1 cellular context compared by ENCODE assay signal in the genomic region with DNA sequence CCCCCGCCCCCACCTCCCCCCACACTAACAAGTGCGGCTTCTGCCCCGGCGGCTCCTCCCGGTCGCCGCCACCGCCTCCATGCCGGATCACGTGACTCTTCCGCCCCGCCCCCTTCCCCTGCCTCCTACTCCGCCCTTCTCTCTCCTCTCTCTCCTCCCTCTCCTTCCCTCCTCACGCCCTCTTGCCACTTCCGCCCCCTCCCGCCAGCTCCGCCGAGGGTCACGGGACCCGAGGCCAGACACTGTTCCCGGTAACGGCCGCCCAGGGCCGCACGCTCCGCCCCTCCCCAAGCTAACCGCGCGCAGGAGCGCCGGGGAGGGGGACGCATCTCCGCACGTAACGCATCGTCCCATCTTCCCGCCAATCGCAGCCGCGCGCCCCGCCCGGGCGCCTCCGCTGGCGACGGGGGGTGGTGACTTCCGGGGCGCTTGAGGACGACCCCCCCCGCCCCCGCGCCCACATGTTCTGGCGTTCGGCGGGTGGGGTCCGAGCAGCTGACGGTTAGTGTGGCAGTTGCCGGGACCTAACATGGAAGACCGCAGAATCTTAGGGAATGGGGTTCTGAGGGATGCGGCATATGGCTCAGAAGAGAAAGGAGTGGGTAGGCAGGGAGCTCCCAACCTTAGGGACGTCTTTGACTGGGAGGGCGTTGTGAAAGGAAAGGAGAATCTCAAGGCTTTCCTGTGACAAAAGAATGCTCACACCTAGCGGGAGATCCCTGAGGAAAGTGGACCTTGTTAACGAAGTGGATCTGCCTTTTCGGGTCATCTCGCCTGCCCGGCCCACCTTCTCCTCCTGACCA.
TF ChIP-seq lines count a peak whose summit lies in the region.

A gene with protein sequence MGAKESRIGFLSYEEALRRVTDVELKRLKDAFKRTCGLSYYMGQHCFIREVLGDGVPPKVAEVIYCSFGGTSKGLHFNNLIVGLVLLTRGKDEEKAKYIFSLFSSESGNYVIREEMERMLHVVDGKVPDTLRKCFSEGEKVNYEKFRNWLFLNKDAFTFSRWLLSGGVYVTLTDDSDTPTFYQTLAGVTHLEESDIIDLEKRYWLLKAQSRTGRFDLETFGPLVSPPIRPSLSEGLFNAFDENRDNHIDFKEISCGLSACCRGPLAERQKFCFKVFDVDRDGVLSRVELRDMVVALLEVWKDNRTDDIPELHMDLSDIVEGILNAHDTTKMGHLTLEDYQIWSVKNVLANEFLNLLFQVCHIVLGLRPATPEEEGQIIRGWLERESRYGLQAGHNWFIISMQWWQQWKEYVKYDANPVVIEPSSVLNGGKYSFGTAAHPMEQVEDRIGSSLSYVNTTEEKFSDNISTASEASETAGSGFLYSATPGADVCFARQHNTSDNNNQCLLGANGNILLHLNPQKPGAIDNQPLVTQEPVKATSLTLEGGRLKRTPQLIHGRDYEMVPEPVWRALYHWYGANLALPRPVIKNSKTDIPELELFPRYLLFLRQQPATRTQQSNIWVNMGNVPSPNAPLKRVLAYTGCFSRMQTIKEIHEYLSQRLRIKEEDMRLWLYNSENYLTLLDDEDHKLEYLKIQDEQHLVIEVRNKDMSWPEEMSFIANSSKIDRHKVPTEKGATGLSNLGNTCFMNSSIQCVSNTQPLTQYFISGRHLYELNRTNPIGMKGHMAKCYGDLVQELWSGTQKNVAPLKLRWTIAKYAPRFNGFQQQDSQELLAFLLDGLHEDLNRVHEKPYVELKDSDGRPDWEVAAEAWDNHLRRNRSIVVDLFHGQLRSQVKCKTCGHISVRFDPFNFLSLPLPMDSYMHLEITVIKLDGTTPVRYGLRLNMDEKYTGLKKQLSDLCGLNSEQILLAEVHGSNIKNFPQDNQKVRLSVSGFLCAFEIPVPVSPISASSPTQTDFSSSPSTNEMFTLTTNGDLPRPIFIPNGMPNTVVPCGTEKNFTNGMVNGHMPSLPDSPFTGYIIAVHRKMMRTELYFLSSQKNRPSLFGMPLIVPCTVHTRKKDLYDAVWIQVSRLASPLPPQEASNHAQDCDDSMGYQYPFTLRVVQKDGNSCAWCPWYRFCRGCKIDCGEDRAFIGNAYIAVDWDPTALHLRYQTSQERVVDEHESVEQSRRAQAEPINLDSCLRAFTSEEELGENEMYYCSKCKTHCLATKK (N-terminal part only) (minus strand): TSS at position 92 of the 803 bp plus-strand sequence. CDS start 194 bp downstream, outside the sequence.

TF ChIP-seq in HepG2, 621 proteins besides CTCF, POLR2A, EP300 and RAD21 (continued from another document and continues in another):
- TF ChIP-seq, protein P1, sequence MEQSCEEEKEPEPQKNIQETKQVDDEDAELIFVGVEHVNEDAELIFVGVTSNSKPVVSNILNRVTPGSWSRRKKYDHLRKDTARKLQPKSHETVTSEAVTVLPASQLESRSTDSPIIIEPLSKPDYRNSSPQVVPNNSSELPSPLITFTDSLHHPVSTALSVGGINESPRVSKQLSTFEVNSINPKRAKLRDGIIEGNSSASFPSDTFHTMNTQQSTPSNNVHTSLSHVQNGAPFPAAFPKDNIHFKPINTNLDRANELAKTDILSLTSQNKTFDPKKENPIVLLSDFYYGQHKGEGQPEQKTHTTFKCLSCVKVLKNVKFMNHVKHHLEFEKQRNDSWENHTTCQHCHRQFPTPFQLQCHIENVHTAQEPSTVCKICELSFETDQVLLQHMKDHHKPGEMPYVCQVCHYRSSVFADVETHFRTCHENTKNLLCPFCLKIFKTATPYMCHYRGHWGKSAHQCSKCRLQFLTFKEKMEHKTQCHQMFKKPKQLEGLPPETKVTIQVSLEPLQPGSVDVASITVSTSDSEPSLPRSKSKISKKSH (CRISPR knock-in tag; IDR thresholded peaks at IDR 0.05; ENCODE audit: borderline replicate concordance), result peak; percentile 97
- TF ChIP-seq ZC3H4 (CRISPR knock-in tag; IDR thresholded peaks at IDR 0.05; ENCODE audit: borderline replicate concordance) (no peak), IKZF1 (IDR thresholded peaks at IDR 0.05) (no peak), FOXA3 (CRISPR knock-in tag; IDR thresholded peaks at IDR 0.05) (peak; percentile 56), MTA3 (CRISPR knock-in tag; IDR thresholded peaks at IDR 0.05) (no peak), ZNF274 (CRISPR knock-in tag; IDR thresholded peaks at IDR 0.05) (no peak; the same call in 1 of the 2 replicates), ZC3H13 (CRISPR knock-in tag; IDR thresholded peaks at IDR 0.05) (peak; percentile 95; the same call in 1 of the 2 replicates), ZNF713 (CRISPR knock-in tag; IDR thresholded peaks at IDR 0.05) (no peak; the same call in 1 of the 2 replicates), SETDB1 (CRISPR knock-in tag; IDR thresholded peaks at IDR 0.05; ENCODE audit: borderline replicate concordance) (no peak), GTF2F1 (IDR thresholded peaks at IDR 0.05; ENCODE audit: low read length) (peak; percentile 84), ZNF382 (CRISPR knock-in tag; IDR thresholded peaks at IDR 0.05; ENCODE audit: borderline replicate concordance) (no peak), ZNF10 (CRISPR knock-in tag; IDR thresholded peaks at IDR 0.05; ENCODE audit: borderline replicate concordance, low read depth) (no peak), ZNF589 (CRISPR knock-in tag; conservative IDR thresholded peaks at IDR 0.05) (peak; percentile 94), TAF1 (CRISPR knock-in tag; IDR thresholded peaks at IDR 0.05) (peak; percentile 70), MTF2 (CRISPR knock-in tag; IDR thresholded peaks at IDR 0.05; ENCODE audit: borderline replicate concordance) (no peak), ZNF3 (CRISPR knock-in tag; IDR thresholded peaks at IDR 0.05) (peak; percentile 37; the same call in 1 of the 2 replicates), CHD4 (IDR thresholded peaks at IDR 0.05; ENCODE audit: borderline replicate concordance, low read length) (peak; percentile 76; the same call in 1 of the 2 replicates), MEIS1 (CRISPR knock-in tag; IDR thresholded peaks at IDR 0.05; ENCODE audit: borderline replicate concordance) (0 out of 2 replicates have a peak, but pooled peaks have one; percentile 57), NCOA1 (CRISPR knock-in tag; IDR thresholded peaks at IDR 0.05) (peak; percentile 93), ZNF850 (CRISPR knock-in tag; conservative IDR thresholded peaks at IDR 0.05) (no peak; the same call in 1 of the 2 replicates), ZFP36L2 (CRISPR knock-in tag; IDR thresholded peaks at IDR 0.05) (peak; percentile 43; the same call in 1 of the 2 replicates), ZNF24 (IDR thresholded peaks at IDR 0.05) (no peak), TCF12 (IDR thresholded peaks at IDR 0.05) (no peak), TCF12 (CRISPR knock-in tag; IDR thresholded peaks at IDR 0.05) (peak; percentile 67), ZNF30 (CRISPR knock-in tag; IDR thresholded peaks at IDR 0.05) (no peak)
- TF ChIP-seq, protein P2, sequence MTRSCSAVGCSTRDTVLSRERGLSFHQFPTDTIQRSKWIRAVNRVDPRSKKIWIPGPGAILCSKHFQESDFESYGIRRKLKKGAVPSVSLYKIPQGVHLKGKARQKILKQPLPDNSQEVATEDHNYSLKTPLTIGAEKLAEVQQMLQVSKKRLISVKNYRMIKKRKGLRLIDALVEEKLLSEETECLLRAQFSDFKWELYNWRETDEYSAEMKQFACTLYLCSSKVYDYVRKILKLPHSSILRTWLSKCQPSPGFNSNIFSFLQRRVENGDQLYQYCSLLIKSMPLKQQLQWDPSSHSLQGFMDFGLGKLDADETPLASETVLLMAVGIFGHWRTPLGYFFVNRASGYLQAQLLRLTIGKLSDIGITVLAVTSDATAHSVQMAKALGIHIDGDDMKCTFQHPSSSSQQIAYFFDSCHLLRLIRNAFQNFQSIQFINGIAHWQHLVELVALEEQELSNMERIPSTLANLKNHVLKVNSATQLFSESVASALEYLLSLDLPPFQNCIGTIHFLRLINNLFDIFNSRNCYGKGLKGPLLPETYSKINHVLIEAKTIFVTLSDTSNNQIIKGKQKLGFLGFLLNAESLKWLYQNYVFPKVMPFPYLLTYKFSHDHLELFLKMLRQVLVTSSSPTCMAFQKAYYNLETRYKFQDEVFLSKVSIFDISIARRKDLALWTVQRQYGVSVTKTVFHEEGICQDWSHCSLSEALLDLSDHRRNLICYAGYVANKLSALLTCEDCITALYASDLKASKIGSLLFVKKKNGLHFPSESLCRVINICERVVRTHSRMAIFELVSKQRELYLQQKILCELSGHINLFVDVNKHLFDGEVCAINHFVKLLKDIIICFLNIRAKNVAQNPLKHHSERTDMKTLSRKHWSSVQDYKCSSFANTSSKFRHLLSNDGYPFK (CRISPR knock-in tag; IDR thresholded peaks at IDR 0.05; ENCODE audit: borderline replicate concordance), result peak; percentile 92
- TF ChIP-seq, protein P3, sequence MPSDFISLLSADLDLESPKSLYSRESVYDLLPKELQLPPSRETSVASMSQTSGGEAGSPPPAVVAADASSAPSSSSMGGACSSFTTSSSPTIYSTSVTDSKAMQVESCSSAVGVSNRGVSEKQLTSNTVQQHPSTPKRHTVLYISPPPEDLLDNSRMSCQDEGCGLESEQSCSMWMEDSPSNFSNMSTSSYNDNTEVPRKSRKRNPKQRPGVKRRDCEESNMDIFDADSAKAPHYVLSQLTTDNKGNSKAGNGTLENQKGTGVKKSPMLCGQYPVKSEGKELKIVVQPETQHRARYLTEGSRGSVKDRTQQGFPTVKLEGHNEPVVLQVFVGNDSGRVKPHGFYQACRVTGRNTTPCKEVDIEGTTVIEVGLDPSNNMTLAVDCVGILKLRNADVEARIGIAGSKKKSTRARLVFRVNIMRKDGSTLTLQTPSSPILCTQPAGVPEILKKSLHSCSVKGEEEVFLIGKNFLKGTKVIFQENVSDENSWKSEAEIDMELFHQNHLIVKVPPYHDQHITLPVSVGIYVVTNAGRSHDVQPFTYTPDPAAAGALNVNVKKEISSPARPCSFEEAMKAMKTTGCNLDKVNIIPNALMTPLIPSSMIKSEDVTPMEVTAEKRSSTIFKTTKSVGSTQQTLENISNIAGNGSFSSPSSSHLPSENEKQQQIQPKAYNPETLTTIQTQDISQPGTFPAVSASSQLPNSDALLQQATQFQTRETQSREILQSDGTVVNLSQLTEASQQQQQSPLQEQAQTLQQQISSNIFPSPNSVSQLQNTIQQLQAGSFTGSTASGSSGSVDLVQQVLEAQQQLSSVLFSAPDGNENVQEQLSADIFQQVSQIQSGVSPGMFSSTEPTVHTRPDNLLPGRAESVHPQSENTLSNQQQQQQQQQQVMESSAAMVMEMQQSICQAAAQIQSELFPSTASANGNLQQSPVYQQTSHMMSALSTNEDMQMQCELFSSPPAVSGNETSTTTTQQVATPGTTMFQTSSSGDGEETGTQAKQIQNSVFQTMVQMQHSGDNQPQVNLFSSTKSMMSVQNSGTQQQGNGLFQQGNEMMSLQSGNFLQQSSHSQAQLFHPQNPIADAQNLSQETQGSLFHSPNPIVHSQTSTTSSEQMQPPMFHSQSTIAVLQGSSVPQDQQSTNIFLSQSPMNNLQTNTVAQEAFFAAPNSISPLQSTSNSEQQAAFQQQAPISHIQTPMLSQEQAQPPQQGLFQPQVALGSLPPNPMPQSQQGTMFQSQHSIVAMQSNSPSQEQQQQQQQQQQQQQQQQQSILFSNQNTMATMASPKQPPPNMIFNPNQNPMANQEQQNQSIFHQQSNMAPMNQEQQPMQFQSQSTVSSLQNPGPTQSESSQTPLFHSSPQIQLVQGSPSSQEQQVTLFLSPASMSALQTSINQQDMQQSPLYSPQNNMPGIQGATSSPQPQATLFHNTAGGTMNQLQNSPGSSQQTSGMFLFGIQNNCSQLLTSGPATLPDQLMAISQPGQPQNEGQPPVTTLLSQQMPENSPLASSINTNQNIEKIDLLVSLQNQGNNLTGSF (CRISPR knock-in tag; IDR thresholded peaks at IDR 0.05), result 0 out of 2 replicates have a peak, but pooled peaks have one; percentile 80
- TF ChIP-seq, protein P4, sequence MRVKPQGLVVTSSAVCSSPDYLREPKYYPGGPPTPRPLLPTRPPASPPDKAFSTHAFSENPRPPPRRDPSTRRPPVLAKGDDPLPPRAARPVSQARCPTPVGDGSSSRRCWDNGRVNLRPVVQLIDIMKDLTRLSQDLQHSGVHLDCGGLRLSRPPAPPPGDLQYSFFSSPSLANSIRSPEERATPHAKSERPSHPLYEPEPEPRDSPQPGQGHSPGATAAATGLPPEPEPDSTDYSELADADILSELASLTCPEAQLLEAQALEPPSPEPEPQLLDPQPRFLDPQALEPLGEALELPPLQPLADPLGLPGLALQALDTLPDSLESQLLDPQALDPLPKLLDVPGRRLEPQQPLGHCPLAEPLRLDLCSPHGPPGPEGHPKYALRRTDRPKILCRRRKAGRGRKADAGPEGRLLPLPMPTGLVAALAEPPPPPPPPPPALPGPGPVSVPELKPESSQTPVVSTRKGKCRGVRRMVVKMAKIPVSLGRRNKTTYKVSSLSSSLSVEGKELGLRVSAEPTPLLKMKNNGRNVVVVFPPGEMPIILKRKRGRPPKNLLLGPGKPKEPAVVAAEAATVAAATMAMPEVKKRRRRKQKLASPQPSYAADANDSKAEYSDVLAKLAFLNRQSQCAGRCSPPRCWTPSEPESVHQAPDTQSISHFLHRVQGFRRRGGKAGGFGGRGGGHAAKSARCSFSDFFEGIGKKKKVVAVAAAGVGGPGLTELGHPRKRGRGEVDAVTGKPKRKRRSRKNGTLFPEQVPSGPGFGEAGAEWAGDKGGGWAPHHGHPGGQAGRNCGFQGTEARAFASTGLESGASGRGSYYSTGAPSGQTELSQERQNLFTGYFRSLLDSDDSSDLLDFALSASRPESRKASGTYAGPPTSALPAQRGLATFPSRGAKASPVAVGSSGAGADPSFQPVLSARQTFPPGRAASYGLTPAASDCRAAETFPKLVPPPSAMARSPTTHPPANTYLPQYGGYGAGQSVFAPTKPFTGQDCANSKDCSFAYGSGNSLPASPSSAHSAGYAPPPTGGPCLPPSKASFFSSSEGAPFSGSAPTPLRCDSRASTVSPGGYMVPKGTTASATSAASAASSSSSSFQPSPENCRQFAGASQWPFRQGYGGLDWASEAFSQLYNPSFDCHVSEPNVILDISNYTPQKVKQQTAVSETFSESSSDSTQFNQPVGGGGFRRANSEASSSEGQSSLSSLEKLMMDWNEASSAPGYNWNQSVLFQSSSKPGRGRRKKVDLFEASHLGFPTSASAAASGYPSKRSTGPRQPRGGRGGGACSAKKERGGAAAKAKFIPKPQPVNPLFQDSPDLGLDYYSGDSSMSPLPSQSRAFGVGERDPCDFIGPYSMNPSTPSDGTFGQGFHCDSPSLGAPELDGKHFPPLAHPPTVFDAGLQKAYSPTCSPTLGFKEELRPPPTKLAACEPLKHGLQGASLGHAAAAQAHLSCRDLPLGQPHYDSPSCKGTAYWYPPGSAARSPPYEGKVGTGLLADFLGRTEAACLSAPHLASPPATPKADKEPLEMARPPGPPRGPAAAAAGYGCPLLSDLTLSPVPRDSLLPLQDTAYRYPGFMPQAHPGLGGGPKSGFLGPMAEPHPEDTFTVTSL (CRISPR knock-in tag; IDR thresholded peaks at IDR 0.05; ENCODE audit: borderline replicate concordance), result peak; percentile 45; the same call in 1 of the 2 replicates
- TF ChIP-seq, protein P5, sequence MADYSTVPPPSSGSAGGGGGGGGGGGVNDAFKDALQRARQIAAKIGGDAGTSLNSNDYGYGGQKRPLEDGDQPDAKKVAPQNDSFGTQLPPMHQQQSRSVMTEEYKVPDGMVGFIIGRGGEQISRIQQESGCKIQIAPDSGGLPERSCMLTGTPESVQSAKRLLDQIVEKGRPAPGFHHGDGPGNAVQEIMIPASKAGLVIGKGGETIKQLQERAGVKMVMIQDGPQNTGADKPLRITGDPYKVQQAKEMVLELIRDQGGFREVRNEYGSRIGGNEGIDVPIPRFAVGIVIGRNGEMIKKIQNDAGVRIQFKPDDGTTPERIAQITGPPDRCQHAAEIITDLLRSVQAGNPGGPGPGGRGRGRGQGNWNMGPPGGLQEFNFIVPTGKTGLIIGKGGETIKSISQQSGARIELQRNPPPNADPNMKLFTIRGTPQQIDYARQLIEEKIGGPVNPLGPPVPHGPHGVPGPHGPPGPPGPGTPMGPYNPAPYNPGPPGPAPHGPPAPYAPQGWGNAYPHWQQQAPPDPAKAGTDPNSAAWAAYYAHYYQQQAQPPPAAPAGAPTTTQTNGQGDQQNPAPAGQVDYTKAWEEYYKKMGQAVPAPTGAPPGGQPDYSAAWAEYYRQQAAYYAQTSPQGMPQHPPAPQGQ (CRISPR knock-in tag; IDR thresholded peaks at IDR 0.05; ENCODE audit: borderline replicate concordance), result no peak
